ENCODE assay signal across 17 cellular contexts in the genomic region with DNA sequence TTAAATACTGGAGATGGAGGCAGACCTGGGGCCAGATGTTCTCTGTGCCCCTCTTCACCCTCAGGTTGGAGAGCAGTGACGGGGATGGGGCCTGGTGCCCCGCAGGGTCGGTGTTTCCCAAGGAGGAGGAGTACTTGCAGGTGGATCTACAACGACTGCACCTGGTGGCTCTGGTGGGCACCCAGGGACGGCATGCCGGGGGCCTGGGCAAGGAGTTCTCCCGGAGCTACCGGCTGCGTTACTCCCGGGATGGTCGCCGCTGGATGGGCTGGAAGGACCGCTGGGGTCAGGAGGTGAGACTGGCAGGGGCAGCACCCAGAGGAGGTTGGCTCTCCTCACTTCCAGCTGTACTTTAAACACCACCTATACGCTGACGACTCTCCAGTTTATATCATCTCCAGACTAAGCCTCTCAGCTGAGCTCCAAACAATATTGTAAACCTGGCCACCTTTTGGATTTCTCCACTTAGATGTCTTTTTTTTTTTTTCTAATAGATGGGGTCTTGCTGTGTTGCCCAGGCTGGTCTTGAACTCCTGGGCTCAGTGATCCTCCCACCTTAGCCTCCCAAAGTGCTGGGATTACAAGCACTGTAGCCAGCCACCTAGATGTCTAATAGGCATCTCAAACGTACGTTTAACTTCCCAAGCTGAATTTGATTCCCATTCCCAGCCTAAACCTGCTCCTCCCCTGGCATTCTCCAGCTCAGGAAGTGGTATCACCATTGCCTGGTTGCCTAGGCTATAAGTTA. TPM values are rescaled to one million over a fixed set of nuclear protein-coding genes. Genes with fewer than 3 reads are reported as not detected.
DNase-seq lines count a peak whose midpoint lies in the region; ATAC-seq and TF ChIP-seq lines count a peak whose summit lies in the region.
"Had no signal": no experiment of that assay in that cellular context is flagged by ENCODE, and none has a peak within 500 bp of the region (broad histone marks: within the 10 kb centered on the region; RNA-seq: fewer than 3 reads in every experiment).

No MANE protein-coding gene starts in this region.

- H3K4me1 ChIP-seq in spleen, result peaks cover 6 to 38% (median 21%) of the 10 kb centered on the region in 6 donors

- ATAC-seq in GM19467 (IDR thresholded peaks at IDR 0.05; ENCODE audit: unreplicated experiment), result no peak
- no peak for ATAC-seq in activated naive CD4-positive, alpha-beta T cell treated with anti-CD3 and anti-CD28 coated beads, Interleukin-2, amount 50 U/mL, for 72 hours
- ATAC-seq: heart right ventricle had no signal

- H3K36me3 ChIP-seq in spleen, result peaks cover 0 to 54% (median 21%) of the 10 kb centered on the region in 6 donors

- DNase-seq in RWPE1 (ENCODE audit: low spot score) (no peak), epithelial cell of prostate (ENCODE audit: low read depth, low spot score) (no peak), spleen (peak; percentile 59), inferior parietal cortex (ENCODE audit: extremely low spot score) (no peak)
- DNase-seq in activated naive CD4-positive, alpha-beta T cell treated with anti-CD3 and anti-CD28 coated beads, Interleukin-2, amount 50 U/mL, for 72 hours (ENCODE audit: low spot score in 2 of 2), result no peak
- DNase-seq: activated CD4-positive, alpha-beta T cell treated with anti-CD3 and anti-CD28 coated beads, Interleukin-2, amount 50 U/mL, for 4 hours; aorta; heart right ventricle; KBM-7 had no signal

- POLR2A ChIA-PET in RWPE1 (lab: Yijun Ruan, JAX; ENCODE audit: low non-redundant PET), result no interaction called here

- no peaks in the 10 kb centered on the region for H3K9me3 Mint-ChIP-seq in activated naive CD4-positive, alpha-beta T cell treated with anti-CD3 and anti-CD28 coated beads, Interleukin-2, amount 50 U/mL, for 72 hours
- H3K9me3 Mint-ChIP-seq: activated T-helper 1 cell treated with anti-CD3 and anti-CD28 coated beads, Interleukin-12 subunit alpha, Interleukin-12 subunit beta, Interleukin-2, Interleukin-4 antibody, amounts not matched to agents 30 ng/mL and 10 ng/mL and 1 ng/mL, durations not matched to agents 14 hours and 24 hours and 36 hours had no signal

- no peak overlapping the region for H3K4me3 ChIP-seq in spleen
- H3K4me3 ChIP-seq: BLaER1 treated with 17β-estradiol and CSF1 and Interleukin-3, amounts not matched to agents 10 nM and 100 nM; esophagus muscularis mucosa; heart right ventricle; SJSA1; thoracic aorta had no signal

- peaks cover 0 to 18% (median 0%) of the 10 kb centered on the region in 7 donors for H3K27me3 ChIP-seq in spleen (replicated peaks in 1 of 7)
- H3K27me3 ChIP-seq: BLaER1 treated with 17β-estradiol and CSF1 and Interleukin-3, amounts not matched to agents 10 nM and 100 nM; esophagus muscularis mucosa; SJSA1 had no signal

- CTCF ChIA-PET in RWPE1 (lab: Yijun Ruan, JAX), result interaction anchor here (0.8 to 1.6 kb wide), 5 partner anchors 24 to 182 kb away, joined by 3 to 5 read pairs (median 4); partner anchors contain the start of genes MDC1 and VARS2

- no peak for TF ChIP-seq CTCF in RWPE1 (conservative IDR thresholded peaks at IDR 0.05; ENCODE audit: low read depth)
- no peak for TF ChIP-seq CTCF in spleen (IDR thresholded peaks at IDR 0.05 in 8 of 11, conservative IDR thresholded peaks at IDR 0.05 in 3 of 11)

- TF ChIP-seq POLR2A in spleen (IDR thresholded peaks at IDR 0.05), result no peak

- H3K27ac ChIP-seq in RWPE1 (peak overlapping the region; percentile 84), epithelial cell of prostate (peak overlapping the region; percentile 99), spleen (no peak overlapping the region)
- H3K27ac ChIP-seq: esophagus muscularis mucosa, heart right ventricle, SJSA1, thoracic aorta had no signal

- WGBS in spleen, 5 donors, result 86 to 92% (median 88%) methylated on average over 9 to 17 of the region's 17 CpGs

- no peaks in the 10 kb centered on the region for H3K36me3 Mint-ChIP-seq in activated naive CD4-positive, alpha-beta T cell treated with anti-CD3 and anti-CD28 coated beads, Interleukin-2, amount 50 U/mL, for 72 hours

- H3K27ac Mint-ChIP-seq in activated naive CD4-positive, alpha-beta T cell treated with anti-CD3 and anti-CD28 coated beads, Interleukin-2, amount 50 U/mL, for 72 hours, result no peak overlapping the region
- H3K27ac Mint-ChIP-seq: activated T-helper 1 cell treated with anti-CD3 and anti-CD28 coated beads, Interleukin-12 subunit alpha, Interleukin-12 subunit beta, Interleukin-2, Interleukin-4 antibody, amounts not matched to agents 30 ng/mL and 10 ng/mL and 1 ng/mL, durations not matched to agents 14 hours and 24 hours and 36 hours had no signal

- no peaks in the 10 kb centered on the region for H3K9me3 ChIP-seq in spleen
- H3K9me3 ChIP-seq: BLaER1 treated with 17β-estradiol and CSF1 and Interleukin-3, amounts not matched to agents 10 nM and 100 nM; esophagus muscularis mucosa; heart right ventricle; SJSA1; thoracic aorta had no signal

- intact Hi-C loops in spleen (cut with DNase I; ENCODE audit: low total_unique reads), result no loop called here

RNA-seq across cellular contexts. Expression of gene DDR1, which starts 5.0 kb away (rescaled TPM):
- 10 to 100 TPM; 13.0 to 37.1 (median 23.8) TPM for total RNA-seq in spleen
- polyA plus RNA-seq in spleen, result 10 to 100 TPM in 1 of 3 donors, 1 to 10 TPM in 2; 5.0 to 10.1 (median 8.0) TPM
- 10 to 100 TPM; 15.2 to 20.7 TPM for total RNA-seq in activated naive CD4-positive, alpha-beta T cell treated with anti-CD3 and anti-CD28 coated beads, Interleukin-2, amount 50 U/mL, for 72 hours

RNA-seq across cellular contexts. Expression of gene GTF2H4, which starts 18.7 kb away (rescaled TPM):
- total RNA-seq in spleen, result 10 to 100 TPM; 20.6 to 49.7 (median 28.3) TPM
- polyA plus RNA-seq in spleen, result 10 to 100 TPM; 21.9 to 40.0 (median 33.8) TPM
- total RNA-seq in activated naive CD4-positive, alpha-beta T cell treated with anti-CD3 and anti-CD28 coated beads, Interleukin-2, amount 50 U/mL, for 72 hours, result 10 to 100 TPM; 27.6 to 44.9 TPM

RNA-seq across cellular contexts. Expression of gene VARS2, which starts 24.7 kb away (rescaled TPM):
- total RNA-seq in spleen, result 10 to 100 TPM; 16.4 to 30.7 (median 28.1) TPM
- 10 to 100 TPM; 15.5 to 38.2 (median 36.3) TPM for polyA plus RNA-seq in spleen
- 10 to 100 TPM; 55.1 to 55.7 TPM for total RNA-seq in activated naive CD4-positive, alpha-beta T cell treated with anti-CD3 and anti-CD28 coated beads, Interleukin-2, amount 50 U/mL, for 72 hours

RNA-seq across cellular contexts. Expression of gene SFTA2, which starts 42.7 kb away (rescaled TPM):
- under 1 TPM in 1 of 7 donors, not detected in 6; 0.47 TPM for total RNA-seq in spleen
- 1 to 10 TPM in 1 of 3 donors, under 1 TPM in 1, not detected in 1; 0.08 to 2.6 TPM for polyA plus RNA-seq in spleen
- total RNA-seq in activated naive CD4-positive, alpha-beta T cell treated with anti-CD3 and anti-CD28 coated beads, Interleukin-2, amount 50 U/mL, for 72 hours, result not detected
- total RNA-seq: activated T-helper 1 cell treated with anti-CD3 and anti-CD28 coated beads, Interleukin-12 subunit alpha, Interleukin-12 subunit beta, Interleukin-2, Interleukin-4 antibody, amounts not matched to agents 30 ng/mL and 10 ng/mL and 1 ng/mL, durations not matched to agents 14 hours and 24 hours and 36 hours; aorta; heart right ventricle; pulmonary artery endothelial cell; SJSA1; thoracic aorta had no signal
- polyA plus RNA-seq: heart right ventricle had no signal

RNA-seq across cellular contexts. Expression of gene MUCL3, which starts 51.5 kb away (rescaled TPM):
- not detected for total RNA-seq in spleen
- polyA plus RNA-seq in spleen, result under 1 TPM in 1 of 3 donors, not detected in 2; 0.03 TPM
- total RNA-seq in activated naive CD4-positive, alpha-beta T cell treated with anti-CD3 and anti-CD28 coated beads, Interleukin-2, amount 50 U/mL, for 72 hours, result not detected
- total RNA-seq: activated T-helper 1 cell treated with anti-CD3 and anti-CD28 coated beads, Interleukin-12 subunit alpha, Interleukin-12 subunit beta, Interleukin-2, Interleukin-4 antibody, amounts not matched to agents 30 ng/mL and 10 ng/mL and 1 ng/mL, durations not matched to agents 14 hours and 24 hours and 36 hours; aorta; esophagus muscularis mucosa; kidney epithelial cell; pulmonary artery endothelial cell; SJSA1 had no signal
- polyA plus RNA-seq: heart right ventricle had no signal

Comparison
In these comparisons a context has a peak if more than half of its experiments do, and no peak if none do; other contexts are left out.
1. H3K27ac ChIP-seq: peak in RWPE1 (single experiment) and epithelial cell of prostate (single experiment); none in spleen (0 of 8).